Comparison of ENCODE assay signal across 1 cellular context in the genomic region with DNA sequence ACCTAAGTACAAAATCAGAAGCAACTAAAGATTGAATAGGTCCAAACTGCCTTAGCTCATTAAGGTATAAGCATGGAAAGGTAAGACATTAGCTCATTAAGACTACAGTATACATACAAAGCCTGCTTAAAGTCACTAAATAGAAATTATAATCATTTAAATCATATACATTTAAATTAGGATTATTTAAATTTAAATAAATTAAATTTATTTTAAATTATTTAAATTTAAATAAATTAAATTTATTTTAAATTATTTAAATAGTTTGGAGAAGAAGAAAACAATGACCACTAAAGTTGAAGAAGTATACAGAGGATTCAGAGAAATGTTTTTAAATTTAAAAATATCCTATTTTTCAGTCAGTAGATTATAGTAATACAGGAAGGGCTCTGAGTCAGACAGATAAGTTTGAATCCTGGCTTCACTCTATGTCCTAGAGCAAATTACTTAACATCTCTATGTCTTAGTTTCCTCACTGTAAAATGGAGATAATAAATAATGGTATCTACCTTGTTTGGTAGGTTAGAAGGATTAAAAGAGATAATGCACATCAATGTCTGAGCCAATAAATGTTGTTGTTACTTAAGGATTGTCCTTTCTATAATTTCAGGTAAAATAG.
TF ChIP-seq lines count a peak whose summit lies in the region.

No MANE protein-coding gene starts in this region.

TF ChIP-seq in IMR-90, 13 proteins besides CTCF, POLR2A, EP300 and RAD21 (continued from another document):
- TF ChIP-seq FOS (IDR thresholded peaks at IDR 0.05; ENCODE audit: low read depth, low read length) (no peak), SMC3 (IDR thresholded peaks at IDR 0.05; ENCODE audit: low read depth, low read length) (no peak), CEBPB (IDR thresholded peaks at IDR 0.05; ENCODE audit: low read depth, low read length) (no peak), RFX5 (IDR thresholded peaks at IDR 0.05; ENCODE audit: low read depth, low read length) (no peak), CHD1 (IDR thresholded peaks at IDR 0.05; ENCODE audit: low read depth, low read length) (no peak), NFE2L2 (IDR thresholded peaks at IDR 0.05; ENCODE audit: low read depth, low read length) (no peak), BHLHE40 (IDR thresholded peaks at IDR 0.05; ENCODE audit: low read depth, low read length) (no peak)
- TF ChIP-seq, protein P1, sequence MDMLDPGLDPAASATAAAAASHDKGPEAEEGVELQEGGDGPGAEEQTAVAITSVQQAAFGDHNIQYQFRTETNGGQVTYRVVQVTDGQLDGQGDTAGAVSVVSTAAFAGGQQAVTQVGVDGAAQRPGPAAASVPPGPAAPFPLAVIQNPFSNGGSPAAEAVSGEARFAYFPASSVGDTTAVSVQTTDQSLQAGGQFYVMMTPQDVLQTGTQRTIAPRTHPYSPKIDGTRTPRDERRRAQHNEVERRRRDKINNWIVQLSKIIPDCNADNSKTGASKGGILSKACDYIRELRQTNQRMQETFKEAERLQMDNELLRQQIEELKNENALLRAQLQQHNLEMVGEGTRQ (IDR thresholded peaks at IDR 0.05; ENCODE audit: low read depth, low read length) = no peak
- TF ChIP-seq, protein P2, sequence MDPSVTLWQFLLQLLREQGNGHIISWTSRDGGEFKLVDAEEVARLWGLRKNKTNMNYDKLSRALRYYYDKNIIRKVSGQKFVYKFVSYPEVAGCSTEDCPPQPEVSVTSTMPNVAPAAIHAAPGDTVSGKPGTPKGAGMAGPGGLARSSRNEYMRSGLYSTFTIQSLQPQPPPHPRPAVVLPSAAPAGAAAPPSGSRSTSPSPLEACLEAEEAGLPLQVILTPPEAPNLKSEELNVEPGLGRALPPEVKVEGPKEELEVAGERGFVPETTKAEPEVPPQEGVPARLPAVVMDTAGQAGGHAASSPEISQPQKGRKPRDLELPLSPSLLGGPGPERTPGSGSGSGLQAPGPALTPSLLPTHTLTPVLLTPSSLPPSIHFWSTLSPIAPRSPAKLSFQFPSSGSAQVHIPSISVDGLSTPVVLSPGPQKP (IDR thresholded peaks at IDR 0.05; ENCODE audit: borderline replicate concordance, low read depth, low read length) = no peak
